ENCODE assay signal across 8 cellular contexts in genomic region chr17:78390241-78391050, GRCh38. TPM values are rescaled to one million over a fixed set of nuclear protein-coding genes. Genes with fewer than 3 reads are reported as not detected.
DNase-seq lines count a peak whose midpoint lies in the region; TF ChIP-seq lines count a peak whose summit lies in the region.

No MANE protein-coding gene starts in this region.

- DNase-seq in Caco-2 (peak; percentile 61 to 63), brain microvascular endothelial cell (peak; percentile 95), NCI-H2227 treated with DMSO at 0.1 percent for 48 hours (lab: John Stamatoyannopoulos, UW) (no peak), DMS114 treated with DMSO at 0.1 percent for 48 hours (lab: John Stamatoyannopoulos, UW; ENCODE audit: unreplicated experiment) (no peak), NCI-H510A treated with DMSO at 0.1 percent for 48 hours (lab: John Stamatoyannopoulos, UW) (no peak), activated gamma-delta T cell treated with Interleukin-2 at 50 U/mL for 16 hours (no peak)

- peaks cover 3% of the 10 kb centered on the region; the same call in 1 of the 2 replicates for H3K36me3 ChIP-seq in Caco-2 (ENCODE audit: control insufficient read depth, insufficient read depth, low read length)
- peaks cover 32% of the 10 kb centered on the region; the same call in 1 of the 2 replicates for H3K36me3 ChIP-seq in Loucy (ENCODE audit: insufficient read depth, low read length)
- H3K36me3 ChIP-seq in brain microvascular endothelial cell (replicated peaks): no peaks in the 10 kb centered on the region

- no peak overlapping the region for H3K4me3 ChIP-seq in Caco-2 (ENCODE audit: low read depth, low read length)
- H3K4me3 ChIP-seq in Loucy (ENCODE audit: low read length, poor library complexity, severe bottlenecking): no peak overlapping the region
- H3K4me3 ChIP-seq in brain microvascular endothelial cell (ENCODE audit: low read depth, low read length): no peak overlapping the region

- H3K36me3 Mint-ChIP-seq in Caco-2 (ENCODE audit: insufficient read depth, unreplicated experiment) (peaks cover 63% of the 10 kb centered on the region), nephron (ENCODE audit: low read depth) (peaks cover 30% of the 10 kb centered on the region)

- TF ChIP-seq CTCF in Caco-2 (IDR thresholded peaks at IDR 0.05; ENCODE audit: insufficient read depth in 1 of 2, low read depth in 1 of 2, low read length in 1 of 2, severe bottlenecking in 1 of 2, unreplicated experiment in 1 of 2): peak in 1 of 2 experiments; percentile 37
- TF ChIP-seq CTCF in Loucy (conservative IDR thresholded peaks at IDR 0.05; ENCODE audit: low read length): peak; percentile 23; the same call in 1 of the 2 replicates
- peak; percentile 51 for TF ChIP-seq CTCF in brain microvascular endothelial cell (IDR thresholded peaks at IDR 0.05; ENCODE audit: low read depth, low read length, missing control alignments)
- no peak for TF ChIP-seq CTCF in nephron (IDR thresholded peaks at IDR 0.05; ENCODE audit: unreplicated experiment in 3 of 3)

- BruUV-seq in Caco-2 (replicated peaks; lab: Mats Ljungman, UMichigan): no TSS peak

- H3K4me1 ChIP-seq in Caco-2: peaks cover 47% of the 10 kb centered on the region
- peaks cover 28% of the 10 kb centered on the region for H3K4me1 ChIP-seq in Loucy (ENCODE audit: insufficient read depth, low read length, poor library complexity, severe bottlenecking)

- H3K9me2 ChIP-seq in Loucy (replicated peaks; ENCODE audit: low read depth, low read length): no peaks in the 10 kb centered on the region

- H3K27me3 Mint-ChIP-seq in Caco-2 (ENCODE audit: insufficient read depth, unreplicated experiment) (no peaks in the 10 kb centered on the region), nephron (ENCODE audit: low read depth) (no peaks in the 10 kb centered on the region)

- H3K79me2 ChIP-seq in Loucy (ENCODE audit: insufficient read depth, low read length): peaks cover 92% of the 10 kb centered on the region

- in situ Hi-C loops in brain microvascular endothelial cell (cut with HindIII; ENCODE audit: low pct_ligation_motif_present, low sequenced_read_pairs): no loop called here

- H2AFZ ChIP-seq in Loucy (ENCODE audit: low read length): no peak overlapping the region

- POLR2A ChIA-PET in Caco-2 (lab: Charles Lee): no interaction called here

- H3K27me3 ChIP-seq in Caco-2 (replicated peaks; ENCODE audit: control insufficient read depth, insufficient read depth, low read length): no peaks in the 10 kb centered on the region
- no peaks in the 10 kb centered on the region for H3K27me3 ChIP-seq in Loucy (ENCODE audit: insufficient read depth, low read length, poor library complexity, severe bottlenecking)
- no peaks in the 10 kb centered on the region for H3K27me3 ChIP-seq in brain microvascular endothelial cell (replicated peaks)

- peak overlapping the region; percentile 88 for H3K27ac ChIP-seq in brain microvascular endothelial cell

- no peak overlapping the region for H3K9ac ChIP-seq in Loucy (ENCODE audit: low read depth, low read length, poor library complexity, severe bottlenecking)

- CTCF ChIA-PET in Caco-2 (lab: Charles Lee): interaction anchor here (0.6 to 3.0 kb wide), 5 partner anchors 8 to 58 kb away, joined by 3 to 12 read pairs (median 3); no protein-coding TSS in a partner anchor

- H3F3A ChIP-seq in Loucy (ENCODE audit: low read depth): no peaks in the 10 kb centered on the region

- peaks cover 64% of the 10 kb centered on the region for H4K20me1 ChIP-seq in Loucy (ENCODE audit: insufficient read depth, low read length, poor library complexity, severe bottlenecking)

- H3K4me3 Mint-ChIP-seq in Caco-2 (ENCODE audit: unreplicated experiment) (no peak overlapping the region), nephron (peak overlapping the region in 1 of 3 experiments; percentile 15)

- no peaks in the 10 kb centered on the region for H3K9me3 ChIP-seq in Caco-2
- H3K9me3 ChIP-seq in Loucy (ENCODE audit: insufficient read depth, low read depth, low read length): no peaks in the 10 kb centered on the region

- H3K4me2 ChIP-seq in Loucy (ENCODE audit: low read depth, low read length, poor library complexity, severe bottlenecking): no peak overlapping the region

- H3K27ac Mint-ChIP-seq in Caco-2 (ENCODE audit: unreplicated experiment) (peak overlapping the region; percentile 85), nephron (peak overlapping the region; percentile 69 to 81 (median 79))

- H3K9me3 Mint-ChIP-seq in Caco-2 (ENCODE audit: unreplicated experiment) (no peaks in the 10 kb centered on the region), nephron (no peaks in the 10 kb centered on the region)

- peaks cover 30% of the 10 kb centered on the region for H3K4me1 Mint-ChIP-seq in Caco-2 (ENCODE audit: low read depth, unreplicated experiment)
- H3K4me1 Mint-ChIP-seq in nephron: peaks cover 37% of the 10 kb centered on the region

- intact Hi-C loops in Caco-2 (cut with micrococcal nuclease; ENCODE audit: unreplicated experiment): no loop called here

RNA-seq across cellular contexts. Expression of gene PGS1, which starts 12.0 kb away (rescaled TPM):
- total RNA-seq in Caco-2 (2022): 54.1 and 55.2 TPM in 2 replicates

RNA-seq across cellular contexts. Expression of gene SOCS3, which starts 30.6 kb away (rescaled TPM):
- 11.3 and 12.8 TPM in 2 replicates for total RNA-seq in Caco-2 (2022)

Comparison
In these comparisons a context has a peak if more than half of its experiments do, and no peak if none do; other contexts are left out.
1. DNase-seq: peak in Caco-2 (2 of 2) and brain microvascular endothelial cell (single experiment); none in NCI-H2227 treated with DMSO at 0.1 percent for 48 hours (single experiment), DMS114 treated with DMSO at 0.1 percent for 48 hours (single experiment), NCI-H510A treated with DMSO at 0.1 percent for 48 hours (single experiment) and activated gamma-delta T cell treated with Interleukin-2 at 50 U/mL for 16 hours (single experiment).
2. CTCF ChIP-seq: peak in Loucy (single experiment) and brain microvascular endothelial cell (single experiment); none in nephron (0 of 3).